12 cellular contexts compared by ENCODE assay signal in genomic region chr20:51447765-51448148, GRCh38.
DNase-seq lines count a peak whose midpoint lies in the region; ATAC-seq and TF ChIP-seq lines count a peak whose summit lies in the region.
"Had no signal": no experiment of that assay in that cellular context is flagged by ENCODE, and none has a peak within 500 bp of the region (broad histone marks: within the 10 kb centered on the region; RNA-seq: fewer than 3 reads in every experiment).

No MANE protein-coding gene starts in this region.

- DNase-seq in RWPE1 (ENCODE audit: low spot score) (no peak), hepatocyte (ENCODE audit: low spot score) (no peak), NCI-H748 treated with DMSO at 0.1 percent for 48 hours (lab: John Stamatoyannopoulos, UW) (no peak)
- DNase-seq: activated CD4-positive, alpha-beta T cell treated with anti-CD3 and anti-CD28 coated beads, Interleukin-2, amount 50 U/mL, for 1 hour; activated effector memory CD4-positive, alpha-beta T cell treated with anti-CD3 and anti-CD28 coated beads, Interleukin-2, amount 50 U/mL, for 16 hours; CD4-positive, CD25-positive, alpha-beta regulatory T cell; NCI-H1048 had no signal

- no peaks in the 10 kb centered on the region for H4K20me1 ChIP-seq in hepatocyte (ENCODE audit: insufficient read depth, poor library complexity, severe bottlenecking)

- H3K27ac ChIP-seq in HUES48 (ENCODE audit: low read depth, low read length) (peak overlapping the region; percentile 79), RWPE1 (peak overlapping the region; percentile 75), hepatocyte (peak overlapping the region; percentile 48), skeletal muscle tissue (ENCODE audit: low read depth, low read length) (peak overlapping the region; percentile 83)

- no peak overlapping the region for H2AFZ ChIP-seq in hepatocyte

- WGBS in hepatocyte (ENCODE audit: low lambda C conversion rate, missing lambda C conversion rate), result 87% methylated on average over 5 of the region's 5 CpGs

- H3K4me3 ChIP-seq in HUES48 (ENCODE audit: low read depth, low read length), result no peak overlapping the region
- H3K4me3 ChIP-seq in hepatocyte, result no peak overlapping the region
- no peak overlapping the region for H3K4me3 ChIP-seq in skeletal muscle tissue (ENCODE audit: low read length in 3 of 3)
- H3K4me3 ChIP-seq: HAP-1 had no signal

- no peaks in the 10 kb centered on the region for H3K79me2 ChIP-seq in hepatocyte

- POLR2A ChIA-PET in RWPE1 (lab: Yijun Ruan, JAX; ENCODE audit: low non-redundant PET), result interaction anchor here (0.6 kb wide), 1 partner anchor 9 kb away, joined by 8 read pairs; no protein-coding TSS in a partner anchor

- H3K4me2 ChIP-seq in hepatocyte, result peak overlapping the region; percentile 45

- H3K27me3 ChIP-seq in HUES48 (ENCODE audit: control insufficient read depth, insufficient read depth, low read length) (no peaks in the 10 kb centered on the region), hepatocyte (no peaks in the 10 kb centered on the region), skeletal muscle tissue (ENCODE audit: control insufficient read depth in 3 of 3, insufficient read depth in 3 of 3, low read length in 3 of 3) (no peaks in the 10 kb centered on the region)

- H3K9me3 ChIP-seq in HUES48 (ENCODE audit: control insufficient read depth, insufficient read depth, low read length), result no peaks in the 10 kb centered on the region
- no peaks in the 10 kb centered on the region for H3K9me3 ChIP-seq in hepatocyte (ENCODE audit: low read depth)
- H3K9me3 ChIP-seq in skeletal muscle tissue (ENCODE audit: control insufficient read depth in 3 of 3, low read length in 3 of 3), result no peaks in the 10 kb centered on the region
- H3K9me3 ChIP-seq: HAP-1 had no signal

- H3K4me1 ChIP-seq in HUES48 (ENCODE audit: control insufficient read depth, insufficient read depth, low read length) (no peaks in the 10 kb centered on the region; the same call in 1 of the 2 replicates), hepatocyte (ENCODE audit: insufficient read depth) (peaks cover 10% of the 10 kb centered on the region), skeletal muscle tissue (ENCODE audit: control insufficient read depth in 3 of 3, insufficient read depth in 3 of 3, low read length in 3 of 3) (peaks cover 39 to 56% (median 40%) of the 10 kb centered on the region in 3 donors)

- no peaks in the 10 kb centered on the region for H3K9me2 ChIP-seq in hepatocyte (replicated peaks; ENCODE audit: insufficient read depth)

- TF ChIP-seq CTCF in RWPE1 (conservative IDR thresholded peaks at IDR 0.05; ENCODE audit: low read depth) (no peak), hepatocyte (IDR thresholded peaks at IDR 0.05; ENCODE audit: poor library complexity) (no peak)

- ATAC-seq in GM19395 (IDR thresholded peaks at IDR 0.05; ENCODE audit: unreplicated experiment) (no peak), GM18868 (IDR thresholded peaks at IDR 0.05; ENCODE audit: unreplicated experiment) (no peak)

- CTCF ChIA-PET in RWPE1 (lab: Yijun Ruan, JAX), result no interaction called here

- H3K36me3 ChIP-seq in HUES48 (ENCODE audit: control insufficient read depth, insufficient read depth, low read length) (no peaks in the 10 kb centered on the region), hepatocyte (replicated peaks; ENCODE audit: insufficient read depth, low read depth) (no peaks in the 10 kb centered on the region), skeletal muscle tissue (ENCODE audit: control insufficient read depth in 3 of 3, insufficient read depth in 3 of 3, low read length in 3 of 3) (peaks cover 0 to 4% (median 0%) of the 10 kb centered on the region in 3 donors)
- H3K36me3 ChIP-seq: HAP-1 had no signal

- H3K9ac ChIP-seq in HUES48 (ENCODE audit: low read depth, low read length), result no peak overlapping the region
- peak overlapping the region in 1 of 3 donors; percentile 36 for H3K9ac ChIP-seq in skeletal muscle tissue (ENCODE audit: low read depth in 1 of 3, low read length in 3 of 3)
